1 cellular context compared by ENCODE assay signal in the genomic region with DNA sequence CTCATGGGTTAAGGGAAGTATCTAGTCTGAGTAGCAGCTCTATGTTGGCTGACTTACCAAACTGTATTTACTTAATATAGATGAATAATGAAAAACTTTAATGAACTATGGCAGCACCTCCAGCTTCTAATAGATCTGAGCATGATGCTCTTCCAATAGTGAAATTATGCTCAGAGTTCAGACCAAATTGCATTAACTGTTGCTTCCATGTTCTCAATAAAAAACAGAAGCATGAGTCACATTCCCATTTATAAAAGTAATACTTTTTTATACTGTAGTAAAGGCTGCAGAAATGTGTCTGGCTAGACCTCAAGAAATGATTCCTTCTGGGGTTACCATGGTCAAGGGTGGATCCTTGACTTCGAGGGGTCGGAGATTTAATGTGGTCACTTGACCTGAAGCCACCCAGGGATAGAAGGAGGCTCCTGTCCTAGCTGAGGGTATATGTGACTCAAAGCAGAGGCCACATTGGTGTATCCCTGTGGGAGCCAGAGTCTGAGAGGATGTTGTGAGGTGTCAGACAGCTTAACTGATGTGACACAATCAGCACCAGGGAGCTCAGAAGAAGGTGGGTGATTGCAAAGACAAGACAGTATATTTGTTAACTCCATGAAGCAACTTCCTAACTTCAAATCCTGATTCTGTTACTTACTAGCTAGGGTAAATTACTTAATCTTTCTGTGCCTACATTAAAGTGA.
TF ChIP-seq lines count a peak whose summit lies in the region.

No MANE protein-coding gene starts in this region.

TF ChIP-seq in IMR-90, 13 proteins besides CTCF, POLR2A, EP300 and RAD21 (continued from another document):
- TF ChIP-seq, protein P1, sequence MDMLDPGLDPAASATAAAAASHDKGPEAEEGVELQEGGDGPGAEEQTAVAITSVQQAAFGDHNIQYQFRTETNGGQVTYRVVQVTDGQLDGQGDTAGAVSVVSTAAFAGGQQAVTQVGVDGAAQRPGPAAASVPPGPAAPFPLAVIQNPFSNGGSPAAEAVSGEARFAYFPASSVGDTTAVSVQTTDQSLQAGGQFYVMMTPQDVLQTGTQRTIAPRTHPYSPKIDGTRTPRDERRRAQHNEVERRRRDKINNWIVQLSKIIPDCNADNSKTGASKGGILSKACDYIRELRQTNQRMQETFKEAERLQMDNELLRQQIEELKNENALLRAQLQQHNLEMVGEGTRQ (IDR thresholded peaks at IDR 0.05; ENCODE audit: low read depth, low read length), result no peak
- TF ChIP-seq MXI1 (IDR thresholded peaks at IDR 0.05; ENCODE audit: borderline replicate concordance, low read depth, low read length) (no peak), BHLHE40 (IDR thresholded peaks at IDR 0.05; ENCODE audit: low read depth, low read length) (no peak), NFE2L2 (IDR thresholded peaks at IDR 0.05; ENCODE audit: low read depth, low read length) (no peak), MAFK (IDR thresholded peaks at IDR 0.05; ENCODE audit: low read depth, low read length) (no peak), RCOR1 (IDR thresholded peaks at IDR 0.05; ENCODE audit: insufficient replicate concordance, low read length) (no peak), MAZ (IDR thresholded peaks at IDR 0.05; ENCODE audit: borderline replicate concordance, low read depth, low read length) (no peak), SMC3 (IDR thresholded peaks at IDR 0.05; ENCODE audit: low read depth, low read length) (no peak), FOS (IDR thresholded peaks at IDR 0.05; ENCODE audit: low read depth, low read length) (no peak), CEBPB (IDR thresholded peaks at IDR 0.05; ENCODE audit: low read depth, low read length) (no peak)
